ENCODE assay signal across 1 cellular context in genomic region chr11:71947498-71947897, GRCh38.
TF ChIP-seq lines count a peak whose summit lies in the region.

No MANE protein-coding gene starts in this region.

TF ChIP-seq in endothelial cell of umbilical vein, 7 proteins besides CTCF, POLR2A, EP300 and RAD21:
- no peak for TF ChIP-seq POLR2AphosphoS5 (IDR thresholded peaks at IDR 0.05; ENCODE audit: insufficient read depth, low read depth, low read length)
- TF ChIP-seq FOS (IDR thresholded peaks at IDR 0.05; ENCODE audit: borderline replicate concordance, insufficient read depth, low read length) = no peak
- no peak for TF ChIP-seq MYC (IDR thresholded peaks at IDR 0.05; ENCODE audit: low read depth, low read length)
- no peak for TF ChIP-seq GATA2 (IDR thresholded peaks at IDR 0.05; ENCODE audit: insufficient read depth, insufficient read length, low read depth, low read length)
- no peak for TF ChIP-seq EZH2 (IDR thresholded peaks at IDR 0.05; ENCODE audit: borderline replicate concordance, low read depth, low read length, severe bottlenecking)
